24 cellular contexts compared by ENCODE assay signal in the genomic region with DNA sequence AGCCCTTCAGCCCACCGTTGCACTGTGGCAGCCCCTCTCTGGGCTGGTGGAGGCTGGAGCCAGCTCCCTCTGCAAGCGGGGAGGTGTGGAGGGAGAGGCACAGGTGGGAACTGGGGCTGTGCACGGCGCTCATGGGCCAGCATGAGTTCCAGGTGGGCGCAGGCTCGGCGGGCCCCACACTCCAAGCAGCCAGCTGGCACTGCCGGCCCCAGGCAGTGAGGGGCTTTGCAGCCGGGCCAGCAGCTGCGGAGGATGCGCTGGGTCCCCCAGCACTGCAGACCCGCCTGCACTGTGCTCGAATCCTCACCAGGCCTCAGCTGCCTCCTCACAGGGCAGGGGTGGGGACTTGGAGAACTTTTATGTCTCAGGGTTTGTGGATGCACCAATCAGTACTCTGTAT.
"Had no signal": no experiment of that assay in that cellular context is flagged by ENCODE, and none has a peak within 500 bp of the region (broad histone marks: within the 10 kb centered on the region; RNA-seq: fewer than 3 reads in every experiment).

No MANE protein-coding gene starts in this region.

- H3K36me3 ChIP-seq: stomach, suprapubic skin, thoracic aorta, thyroid gland, tibial artery, tibial nerve, transverse colon, upper lobe of left lung, upper lobe of right lung, uterus, vagina had no signal

- H3K9me3 ChIP-seq: suprapubic skin, testis, thoracic aorta, thyroid gland, transverse colon, upper lobe of right lung, uterus, vagina had no signal

- H3K4me1 ChIP-seq: stomach, suprapubic skin, testis, thyroid gland, tibial artery, tibial nerve, transverse colon, upper lobe of left lung, upper lobe of right lung, uterus, vagina had no signal

- H3K27ac ChIP-seq: stomach, suprapubic skin, testis, thoracic aorta, thyroid gland, tibial artery, tibial nerve, transverse colon, upper lobe of left lung, upper lobe of right lung, uterus, vagina had no signal

- H3K27me3 ChIP-seq: stomach, suprapubic skin, testis, thyroid gland, tibial artery, tibial nerve, transverse colon, upper lobe of left lung, upper lobe of right lung, uterus, vagina had no signal

- DNase-seq: stimulated activated CD4-positive, alpha-beta T cell treated with anti-CD3 and anti-CD28 coated beads, Interleukin-2, amount 100 ng/mL, for 48 hours; stimulated activated CD4-positive, alpha-beta T cell treated with anti-CD3 and anti-CD28 coated beads, Interleukin-4, amount 100 ng/mL, for 1 hour; stimulated activated CD4-positive, alpha-beta T cell treated with anti-CD3 and anti-CD28 coated beads, Interleukin-4, amount 100 ng/mL, for 24 hours; stimulated activated CD4-positive, alpha-beta T cell treated with anti-CD3 and anti-CD28 coated beads, Interleukin-4, amount 100 ng/mL, for 4 hours; stimulated activated CD8-positive, alpha-beta memory T cell treated with anti-CD3 and anti-CD28 coated beads, Interleukin-4, amount 100 ng/mL, for 48 hours; stimulated activated naive B cell treated with anti-CD40 and anti-IgM and Interleukin-4, amounts not matched to agents 10 μg/mL and 1 μg/mL and 100 μg/mL, for 72 hours; stimulated activated naive CD4-positive, alpha-beta T cell; stimulated activated naive CD4-positive, alpha-beta T cell treated with Interleukin-2 at 50 U/mL for 16 hours; stimulated activated naive CD8-positive, alpha-beta T cell treated with anti-CD3 and anti-CD28 coated beads, Interleukin-15, amount 100 ng/mL, for 72 hours; stimulated activated naive CD8-positive, alpha-beta T cell treated with anti-CD3 and anti-CD28 coated beads, Interleukin-15, Interleukin-2, amounts not matched to agents 100 U/mL and 50 U/mL, for 24 hours; stomach; substantia nigra; testis; thyroid gland; tibial artery; transverse colon; trophoblast cell; upper lobe of right lung; uterus had no signal

- H3K4me3 ChIP-seq: stomach, suprapubic skin, testis, thoracic aorta, thyroid gland, tibial artery, tibial nerve, transverse colon, upper lobe of left lung, upper lobe of right lung, uterus, vagina had no signal
